In genomic region chr5:78727786-78728761, GRCh38 we compare ENCODE assay signal across 10 cellular contexts.
DNase-seq lines count a peak whose midpoint lies in the region; ATAC-seq and TF ChIP-seq lines count a peak whose summit lies in the region.
"Had no signal": no experiment of that assay in that cellular context is flagged by ENCODE, and none has a peak within 500 bp of the region (broad histone marks: within the 10 kb centered on the region; RNA-seq: fewer than 3 reads in every experiment).

No MANE protein-coding gene starts in this region.

- intact Hi-C loops in psoas muscle (cut with DNase I) = no loop called here
- intact Hi-C loops in tibial artery (cut with DNase I; ENCODE audit: low total_unique reads) = no loop called here
- intact Hi-C loops in posterior vena cava (cut with DNase I) = no loop called here

- H3K9me3 ChIP-seq in SU-DHL-6 (ENCODE audit: insufficient read depth, low read length) (no peaks in the 10 kb centered on the region), psoas muscle (no peaks in the 10 kb centered on the region), tibial artery (no peaks in the 10 kb centered on the region)

- H3K79me2 ChIP-seq in SU-DHL-6 (ENCODE audit: insufficient read depth, low read length) = no peaks in the 10 kb centered on the region

- in situ Hi-C loops in Caki2 (cut with HindIII; ENCODE audit: low pct_unique_long_range_greater_than_20kb, low sequenced_read_pairs) = no loop called here

- no peaks in the 10 kb centered on the region for H3K36me3 ChIP-seq in SU-DHL-6 (ENCODE audit: low read length)
- no peaks in the 10 kb centered on the region for H3K36me3 ChIP-seq in psoas muscle (ENCODE audit: insufficient read depth in 1 of 2, low read depth in 1 of 2)
- H3K36me3 ChIP-seq in tibial artery = no peaks in the 10 kb centered on the region

- ATAC-seq in GM19397 (IDR thresholded peaks at IDR 0.05; ENCODE audit: unreplicated experiment) = peak; percentile 86
- peak; percentile 74 for ATAC-seq in HG03064 (IDR thresholded peaks at IDR 0.05; ENCODE audit: low read depth, unreplicated experiment)
- ATAC-seq in psoas muscle = no peak
- ATAC-seq: Right ventricle myocardium inferior had no signal

- WGBS in psoas muscle, 3 donors = 92 to 95% (median 94%) methylated on average over 7 of the region's 7 CpGs

- H3K9ac ChIP-seq in SU-DHL-6 (ENCODE audit: low read length) = peak overlapping the region; percentile 65

- TF ChIP-seq CTCF in SU-DHL-6 (IDR thresholded peaks at IDR 0.05; ENCODE audit: insufficient read depth, low read length, poor library complexity, severe bottlenecking) (no peak), psoas muscle (IDR thresholded peaks at IDR 0.05) (no peak), tibial artery (IDR thresholded peaks at IDR 0.05) (no peak)

- no peaks in the 10 kb centered on the region for H3K9me2 ChIP-seq in SU-DHL-6 (replicated peaks; ENCODE audit: insufficient read depth, low read length)

- H3K4me1 ChIP-seq in psoas muscle (no peaks in the 10 kb centered on the region), tibial artery (no peaks in the 10 kb centered on the region)

- peak; percentile 79 for DNase-seq in Caki2 (ENCODE audit: low read depth)
- no peak for DNase-seq in psoas muscle
- no peak for DNase-seq in tibial artery
- no peak for DNase-seq in pons (ENCODE audit: low spot score)
- DNase-seq in posterior vena cava (ENCODE audit: low spot score) = no peak

- peaks cover 75% of the 10 kb centered on the region for H3F3A ChIP-seq in SU-DHL-6 (ENCODE audit: insufficient read depth)

- peak overlapping the region; percentile 78 for H3K4me2 ChIP-seq in SU-DHL-6 (ENCODE audit: low read depth, low read length, poor library complexity, severe bottlenecking)

- H3K4me3 ChIP-seq in SU-DHL-6 (ENCODE audit: insufficient read depth, low read length, poor library complexity, severe bottlenecking) (peak overlapping the region; percentile 14), psoas muscle (no peak overlapping the region), tibial artery (no peak overlapping the region)

- no peaks in the 10 kb centered on the region for H3K27me3 ChIP-seq in SU-DHL-6 (ENCODE audit: low read length)
- no peaks in the 10 kb centered on the region for H3K27me3 ChIP-seq in psoas muscle (ENCODE audit: insufficient read depth in 3 of 3, low read length in 2 of 3)
- H3K27me3 ChIP-seq in tibial artery = no peaks in the 10 kb centered on the region

- no peak overlapping the region for H2AFZ ChIP-seq in SU-DHL-6 (ENCODE audit: low read depth, low read length, severe bottlenecking)

- H4K20me1 ChIP-seq in SU-DHL-6 (ENCODE audit: low read depth, low read length) = no peaks in the 10 kb centered on the region

- peak overlapping the region; percentile 99 for H3K27ac ChIP-seq in SU-DHL-6 (ENCODE audit: low read depth, low read length)
- no peak overlapping the region for H3K27ac ChIP-seq in psoas muscle
- H3K27ac ChIP-seq in tibial artery = no peak overlapping the region
- H3K27ac ChIP-seq: HL-60 had no signal

Comparison
In these comparisons a context has a peak if more than half of its experiments do, and no peak if none do; other contexts are left out.
1. ATAC-seq: peak in GM19397 (single experiment) and HG03064 (single experiment); none in psoas muscle (0 of 4).